Comparison of ENCODE assay signal across 8 cellular contexts in the genomic region with DNA sequence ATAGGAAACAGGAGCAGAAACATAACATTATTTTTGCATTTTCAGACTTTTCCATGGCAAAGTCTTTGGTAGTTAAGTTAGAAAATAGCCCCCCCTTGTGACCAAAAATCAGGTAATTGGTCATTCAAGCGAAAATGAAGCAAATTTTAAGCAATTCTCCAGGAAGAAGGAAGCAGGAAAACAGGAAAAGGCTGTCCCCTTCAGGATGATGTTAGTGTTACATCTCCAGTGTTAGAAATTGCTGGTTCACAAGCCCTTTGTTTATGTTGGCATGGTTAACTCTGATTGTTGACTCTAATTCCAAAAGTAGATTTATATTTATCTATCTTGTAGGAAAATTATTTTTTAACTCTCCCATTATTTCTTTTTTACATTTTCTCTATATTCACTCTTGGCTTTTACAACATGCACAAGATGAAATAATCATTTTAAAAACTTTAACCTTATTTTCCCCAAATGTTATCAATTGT. TPM values are rescaled to one million over a fixed set of nuclear protein-coding genes. Genes with fewer than 3 reads are reported as not detected.
DNase-seq lines count a peak whose midpoint lies in the region; ATAC-seq and TF ChIP-seq lines count a peak whose summit lies in the region.

No MANE protein-coding gene starts in this region.

- peak; percentile 79 for DNase-seq in AG09309 (ENCODE audit: low read depth)
- DNase-seq in H4 (ENCODE audit: low spot score) = peak; percentile 88
- peak; percentile 83 for DNase-seq in NCI-H2196 (lab: John Stamatoyannopoulos, UW; ENCODE audit: unreplicated experiment)
- no peak for DNase-seq in left ventricle myocardium inferior
- DNase-seq in sciatic nerve (ENCODE audit: low spot score) = no peak
- DNase-seq in activated naive CD4-positive, alpha-beta T cell treated with Interleukin-2 at 50 U/mL for 16 hours = no peak

- no peaks in the 10 kb centered on the region for H3K36me3 ChIP-seq in left ventricle myocardium inferior

- TF ChIP-seq CTCF in AG09309 (IDR thresholded peaks at IDR 0.05; ENCODE audit: control insufficient read depth, insufficient read depth, low read depth, low read length, missing control alignments) (peak; percentile 85), WI38 (IDR thresholded peaks at IDR 0.05; ENCODE audit: low read depth, low read length) (peak; percentile 77), left ventricle myocardium inferior (IDR thresholded peaks at IDR 0.05; ENCODE audit: borderline replicate concordance) (peak; percentile 86)

- intact Hi-C loops in left ventricle myocardium inferior (cut with micrococcal nuclease) = loop anchor here (5.0 to 10.0 kb wide), 2 partner anchors 207 to 320 kb away; no protein-coding TSS in a partner anchor
- intact Hi-C loops in sciatic nerve (cut with DNase I) = no loop called here

- H3K4me3 ChIP-seq in AG09309 (ENCODE audit: control insufficient read depth, low read depth, low read length) (no peak overlapping the region), WI38 (ENCODE audit: low read depth, low read length) (no peak overlapping the region), left ventricle myocardium inferior (no peak overlapping the region)

- ATAC-seq in sciatic nerve (peak; percentile 83), GM19455 (IDR thresholded peaks at IDR 0.05; ENCODE audit: unreplicated experiment) (no peak)

- peak overlapping the region; percentile 43 for H3K27ac ChIP-seq in left ventricle myocardium inferior (replicated peaks)

- no peaks in the 10 kb centered on the region for H3K9me3 ChIP-seq in left ventricle myocardium inferior (replicated peaks)

- no peaks in the 10 kb centered on the region for H3K27me3 ChIP-seq in left ventricle myocardium inferior (ENCODE audit: low read depth)

- peaks cover 7% of the 10 kb centered on the region for H3K4me1 ChIP-seq in left ventricle myocardium inferior

RNA-seq across cellular contexts. Expression of a gene that starts 18.8 kb away (rescaled TPM):
- 14.7 and 18.7 TPM in 2 replicates for total RNA-seq in H4 (2014; rRNA removed; shearing (Covaris generic))
- total RNA-seq in left ventricle myocardium inferior (1.8 TPM), sciatic nerve (232 TPM)

Comparison
In these comparisons a context has a peak if more than half of its experiments do, and no peak if none do; other contexts are left out.
1. DNase-seq: peak in AG09309 (single experiment), H4 (single experiment) and NCI-H2196 (single experiment); none in left ventricle myocardium inferior (single experiment), sciatic nerve (single experiment) and activated naive CD4-positive, alpha-beta T cell treated with Interleukin-2 at 50 U/mL for 16 hours (single experiment).
2. RNA of a gene that starts 18.8 kb away (total RNA-seq): 232 TPM in sciatic nerve (single experiment); 14.7 to 18.7 TPM in H4 and 1.8 TPM in left ventricle myocardium inferior (single experiment); every median in the first group is over 10 times any median in the second.
3. Peak in every context shown above with its lines, with median percentiles within 50 percentile points of each other: CTCF ChIP-seq.